ENCODE assay signal across 9 cellular contexts in the genomic region with DNA sequence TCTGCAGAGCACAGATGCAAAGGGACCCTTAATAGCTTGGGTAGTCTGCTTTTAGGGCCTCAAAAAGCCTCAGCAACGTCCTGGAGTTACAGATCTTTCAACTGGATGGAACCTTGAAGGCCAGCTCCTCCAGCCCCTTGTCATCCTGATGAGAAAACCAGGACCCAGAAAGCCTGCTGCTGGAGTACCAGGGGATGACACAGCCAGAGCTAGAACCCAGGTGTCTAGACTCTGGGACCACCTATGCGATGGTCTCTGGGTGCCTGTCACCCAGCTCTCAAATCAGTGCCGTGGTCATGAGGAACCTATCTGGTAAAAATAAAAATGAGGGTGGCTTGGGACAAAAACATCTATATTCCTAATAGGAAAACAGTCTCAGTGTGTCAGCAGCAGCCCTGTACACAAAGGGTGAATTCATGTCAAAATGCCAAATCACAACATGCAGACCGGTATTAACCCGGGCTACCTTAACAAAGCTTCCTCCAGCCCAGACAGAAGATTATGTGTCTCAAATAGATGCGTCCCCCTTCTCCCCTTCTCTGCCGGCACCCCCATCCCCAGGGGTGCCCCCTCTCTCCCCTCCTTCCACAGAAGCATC. TPM values are rescaled to one million over a fixed set of nuclear protein-coding genes. Genes with fewer than 3 reads are reported as not detected.
DNase-seq lines count a peak whose midpoint lies in the region; ATAC-seq and TF ChIP-seq lines count a peak whose summit lies in the region.
"Had no signal": no experiment of that assay in that cellular context is flagged by ENCODE, and none has a peak within 500 bp of the region (broad histone marks: within the 10 kb centered on the region; RNA-seq: fewer than 3 reads in every experiment).

No MANE protein-coding gene starts in this region.

- POLR2A ChIA-PET in activated naive CD8-positive, alpha-beta T cell treated with anti-CD3 and anti-CD28 coated beads, Interleukin-2, amount 10 ng/mL, durations not matched to agents 7 days and 5 days (lab: Charles Lee) = no interaction called here

- H3K4me3 ChIP-seq in colonic mucosa (peak overlapping the region; percentile 22), muscle layer of colon (ENCODE audit: low read depth in 1 of 2, low read length in 2 of 2) (peak overlapping the region in 1 of 2 donors; percentile 50), urinary bladder (ENCODE audit: low read depth, low read length) (peak overlapping the region; percentile 11)
- H3K4me3 ChIP-seq: mucosa of descending colon had no signal

- H3K27me3 ChIP-seq in colonic mucosa (no peaks in the 10 kb centered on the region), muscle layer of colon (ENCODE audit: control insufficient read depth in 1 of 2, insufficient read depth in 2 of 2, low read length in 2 of 2) (no peaks in the 10 kb centered on the region)

- no peak for DNase-seq in activated naive CD8-positive, alpha-beta T cell treated with anti-CD3 and anti-CD28 coated beads, Interleukin-2, amount 10 ng/mL, durations not matched to agents 7 days and 5 days
- DNase-seq in activated naive CD8-positive, alpha-beta T cell treated with anti-CD3 and anti-CD28 coated beads for 36 hours = no peak
- DNase-seq in colonic mucosa = peak; percentile 18
- DNase-seq in DMS79 (lab: John Stamatoyannopoulos, UW) = no peak
- DNase-seq in NCI-H510A treated with DMSO at 0.1 percent for 48 hours (lab: John Stamatoyannopoulos, UW) = no peak
- DNase-seq in mesenteric fat pad (ENCODE audit: low spot score) = no peak

- intact Hi-C loops in colonic mucosa (cut with DNase I) = no loop called here

- no peaks in the 10 kb centered on the region for H3K27me3 Mint-ChIP-seq in activated naive CD8-positive, alpha-beta T cell treated with anti-CD3 and anti-CD28 coated beads, Interleukin-2, amount 10 ng/mL, durations not matched to agents 7 days and 5 days
- no peaks in the 10 kb centered on the region for H3K27me3 Mint-ChIP-seq in activated naive CD8-positive, alpha-beta T cell treated with anti-CD3 and anti-CD28 coated beads for 36 hours

- no peak for ATAC-seq in activated naive CD8-positive, alpha-beta T cell treated with anti-CD3 and anti-CD28 coated beads, Interleukin-2, amount 10 ng/mL, durations not matched to agents 7 days and 5 days (ENCODE audit: low read depth)

- H3K4me1 ChIP-seq in colonic mucosa = peaks cover 36% of the 10 kb centered on the region
- peaks cover 47% of the 10 kb centered on the region for H3K4me1 ChIP-seq in muscle layer of colon (ENCODE audit: insufficient read depth, low read length)
- H3K4me1 ChIP-seq in urinary bladder (ENCODE audit: insufficient read depth) = peaks cover 3% of the 10 kb centered on the region

- H3K9me3 Mint-ChIP-seq in activated naive CD8-positive, alpha-beta T cell treated with anti-CD3 and anti-CD28 coated beads, Interleukin-2, amount 10 ng/mL, durations not matched to agents 7 days and 5 days = no peaks in the 10 kb centered on the region
- no peaks in the 10 kb centered on the region for H3K9me3 Mint-ChIP-seq in activated naive CD8-positive, alpha-beta T cell treated with anti-CD3 and anti-CD28 coated beads for 36 hours

- peak overlapping the region; percentile 44 to 71 for H3K9ac ChIP-seq in colonic mucosa (ENCODE audit: low read depth in 2 of 2, low read length in 2 of 2)
- H3K9ac ChIP-seq in muscle layer of colon (ENCODE audit: low read length) = peak overlapping the region; percentile 14

- H3K4me3 Mint-ChIP-seq in activated naive CD8-positive, alpha-beta T cell treated with anti-CD3 and anti-CD28 coated beads, Interleukin-2, amount 10 ng/mL, durations not matched to agents 7 days and 5 days = no peak overlapping the region
- no peak overlapping the region for H3K4me3 Mint-ChIP-seq in activated naive CD8-positive, alpha-beta T cell treated with anti-CD3 and anti-CD28 coated beads for 36 hours

- H3K27ac ChIP-seq in colonic mucosa (peak overlapping the region; percentile 66), muscle layer of colon (ENCODE audit: low read depth, low read length) (peak overlapping the region; percentile 70), urinary bladder (ENCODE audit: low read depth) (peak overlapping the region; percentile 42)

- 26% methylated on average over 7 of the region's 7 CpGs for WGBS in urinary bladder

- H3K36me3 ChIP-seq in colonic mucosa = peaks cover 5% of the 10 kb centered on the region
- peaks cover 16% of the 10 kb centered on the region for H3K36me3 ChIP-seq in muscle layer of colon (ENCODE audit: insufficient read depth, low read length)
- peaks cover 2% of the 10 kb centered on the region for H3K36me3 ChIP-seq in urinary bladder (ENCODE audit: insufficient read depth)

- no peak for TF ChIP-seq CTCF in colonic mucosa (IDR thresholded peaks at IDR 0.05)

- peak overlapping the region; percentile 90 for H3K27ac Mint-ChIP-seq in activated naive CD8-positive, alpha-beta T cell treated with anti-CD3 and anti-CD28 coated beads, Interleukin-2, amount 10 ng/mL, durations not matched to agents 7 days and 5 days
- H3K27ac Mint-ChIP-seq in activated naive CD8-positive, alpha-beta T cell treated with anti-CD3 and anti-CD28 coated beads for 36 hours = no peak overlapping the region

- peaks cover 32% of the 10 kb centered on the region for H3K36me3 Mint-ChIP-seq in activated naive CD8-positive, alpha-beta T cell treated with anti-CD3 and anti-CD28 coated beads, Interleukin-2, amount 10 ng/mL, durations not matched to agents 7 days and 5 days
- H3K36me3 Mint-ChIP-seq in activated naive CD8-positive, alpha-beta T cell treated with anti-CD3 and anti-CD28 coated beads for 36 hours = peaks cover 19% of the 10 kb centered on the region

- H3K4me1 Mint-ChIP-seq in activated naive CD8-positive, alpha-beta T cell treated with anti-CD3 and anti-CD28 coated beads, Interleukin-2, amount 10 ng/mL, durations not matched to agents 7 days and 5 days = peaks cover 53% of the 10 kb centered on the region
- H3K4me1 Mint-ChIP-seq in activated naive CD8-positive, alpha-beta T cell treated with anti-CD3 and anti-CD28 coated beads for 36 hours = peaks cover 45% of the 10 kb centered on the region

- H3K9me3 ChIP-seq in colonic mucosa (no peaks in the 10 kb centered on the region), muscle layer of colon (ENCODE audit: low read length) (no peaks in the 10 kb centered on the region)
- H3K9me3 ChIP-seq: mucosa of descending colon had no signal

RNA-seq across cellular contexts. Expression of a gene that starts 28.5 kb away (rescaled TPM):
- total RNA-seq in activated naive CD8-positive, alpha-beta T cell treated with anti-CD3 and anti-CD28 coated beads, Interleukin-2, amount 10 ng/mL, durations not matched to agents 7 days and 5 days = 10 to 100 TPM; 26.8 to 30.1 TPM
- 1 to 10 TPM; 9.0 to 9.4 TPM for total RNA-seq in activated naive CD8-positive, alpha-beta T cell treated with anti-CD3 and anti-CD28 coated beads for 36 hours
- total RNA-seq in colonic mucosa (10 to 100 TPM; 21.2 to 21.6 TPM), urinary bladder (25.6 TPM), mesenteric fat pad (56.2 TPM)
- polyA plus RNA-seq in urinary bladder = 31.5 TPM
